Comparison of ENCODE assay signal across 9 cellular contexts in the genomic region with DNA sequence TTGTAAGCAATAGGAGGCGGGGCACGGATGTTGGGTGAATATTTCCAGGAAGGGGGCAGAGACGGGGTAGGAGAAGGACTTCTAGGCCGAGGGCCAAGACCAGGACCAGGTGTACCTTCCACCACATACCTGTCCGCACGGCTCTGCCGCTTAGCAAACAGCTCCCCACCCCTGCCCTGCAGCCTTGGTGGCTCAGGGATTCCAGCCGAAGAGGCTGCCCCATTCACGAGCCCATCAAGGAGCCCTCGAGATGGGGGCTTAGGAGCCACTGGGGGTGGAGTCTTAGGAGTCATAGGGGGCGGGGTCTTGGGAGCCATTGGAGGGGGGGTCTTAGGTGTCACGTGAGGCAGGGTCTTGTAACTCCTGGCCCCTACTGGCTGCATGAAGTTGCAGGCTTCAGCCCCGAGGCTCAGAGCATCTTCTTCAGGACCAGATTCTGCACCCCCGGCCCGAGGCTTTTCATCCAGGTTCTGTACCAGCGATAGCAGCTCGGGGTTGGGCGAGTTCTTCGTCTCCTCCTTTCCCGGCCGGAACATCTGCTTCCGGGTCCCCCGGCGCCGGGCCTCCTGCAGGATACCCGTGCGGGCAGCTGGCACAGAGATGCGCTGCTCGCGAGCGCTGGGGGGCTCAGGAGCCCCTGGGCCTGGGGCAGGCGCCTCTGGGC. TPM values are rescaled to one million over a fixed set of nuclear protein-coding genes. Genes with fewer than 3 reads are reported as not detected.
DNase-seq lines count a peak whose midpoint lies in the region; ATAC-seq and TF ChIP-seq lines count a peak whose summit lies in the region.
"Had no signal": no experiment of that assay in that cellular context is flagged by ENCODE, and none has a peak within 500 bp of the region (broad histone marks: within the 10 kb centered on the region; RNA-seq: fewer than 3 reads in every experiment).

No MANE protein-coding gene starts in this region.

- DNase-seq in DMS79 treated with DMSO at 0.1 percent for 48 hours (lab: John Stamatoyannopoulos, UW) (peak; percentile 40), NCI-H510A (lab: John Stamatoyannopoulos, UW) (peak; percentile 61), cardiac fibroblast (ENCODE audit: low read depth in 2 of 2) (peak; percentile 29 to 47), inferior parietal cortex (ENCODE audit: extremely low spot score) (peak; percentile 30), HuH-7 (ENCODE audit: low spot score) (no peak)

- H3K4me1 ChIP-seq in skeletal muscle tissue (ENCODE audit: control insufficient read depth in 3 of 3, insufficient read depth in 3 of 3, low read length in 3 of 3): peaks cover 51 to 77% (median 74%) of the 10 kb centered on the region in 3 donors

- no peaks in the 10 kb centered on the region for H3K27me3 ChIP-seq in skeletal muscle tissue (ENCODE audit: control insufficient read depth in 3 of 3, insufficient read depth in 3 of 3, low read length in 3 of 3)

- peaks cover 10 to 18% (median 12%) of the 10 kb centered on the region in 3 donors for H3K36me3 ChIP-seq in skeletal muscle tissue (ENCODE audit: control insufficient read depth in 3 of 3, insufficient read depth in 3 of 3, low read length in 3 of 3)

- H3K9me3 ChIP-seq in skeletal muscle tissue (ENCODE audit: control insufficient read depth in 3 of 3, low read length in 3 of 3): no peaks in the 10 kb centered on the region

- peak overlapping the region; percentile 71 to 83 (median 75) for H3K9ac ChIP-seq in skeletal muscle tissue (ENCODE audit: low read depth in 1 of 3, low read length in 3 of 3)

- peak overlapping the region; percentile 96 for H3K27ac ChIP-seq in skeletal muscle tissue (ENCODE audit: low read depth, low read length)

- H3K4me3 ChIP-seq in cardiac fibroblast (replicated peaks in 1 of 2; ENCODE audit: low read depth in 2 of 2, low read length in 2 of 2) (peak overlapping the region; percentile 51 to 59), skeletal muscle tissue (ENCODE audit: low read length in 3 of 3) (peak overlapping the region; percentile 63 to 76 (median 74))

- no peak for TF ChIP-seq CTCF in cardiac fibroblast (IDR thresholded peaks at IDR 0.05; ENCODE audit: low read depth, low read length)

- ATAC-seq in GM21381 (IDR thresholded peaks at IDR 0.05; ENCODE audit: unreplicated experiment): no peak
- ATAC-seq in GM19324 (IDR thresholded peaks at IDR 0.05; ENCODE audit: low FRiP score, unreplicated experiment): no peak

RNA-seq across cellular contexts. Expression of a gene that starts 6.1 kb away (rescaled TPM):
- 1,224 TPM for total RNA-seq in skeletal muscle tissue
- total RNA-seq: HT1080 had no signal

RNA-seq across cellular contexts. Expression of a gene that starts 8.5 kb away (rescaled TPM):
- 17.2 TPM for total RNA-seq in skeletal muscle tissue

RNA-seq across cellular contexts. Expression of a gene that starts 50.6 kb away (rescaled TPM):
- total RNA-seq in skeletal muscle tissue: 4.7 TPM

RNA-seq across cellular contexts. Expression of a gene that starts 56.2 kb away (rescaled TPM):
- total RNA-seq in skeletal muscle tissue: 20.4 TPM
